12 cellular contexts compared by ENCODE assay signal in genomic region chr12:123763093-123763492, GRCh38. TPM values are rescaled to one million over a fixed set of nuclear protein-coding genes. Genes with fewer than 3 reads are reported as not detected.
DNase-seq lines count a peak whose midpoint lies in the region; ATAC-seq and TF ChIP-seq lines count a peak whose summit lies in the region.
"Had no signal": no experiment of that assay in that cellular context is flagged by ENCODE, and none has a peak within 500 bp of the region (broad histone marks: within the 10 kb centered on the region; RNA-seq: fewer than 3 reads in every experiment).

No MANE protein-coding gene starts in this region.

- no peaks in the 10 kb centered on the region for H3K27me3 ChIP-seq in CD4-positive, alpha-beta memory T cell (ENCODE audit: insufficient read depth, low read length)
- H3K27me3 ChIP-seq in GM23338 (ENCODE audit: insufficient read depth) (peaks cover 3% of the 10 kb centered on the region; the same call in 1 of the 2 replicates), colonic mucosa (no peaks in the 10 kb centered on the region), lower lobe of right lung (ENCODE audit: low read depth) (peaks cover 11% of the 10 kb centered on the region), stomach (peaks cover 4 to 34% (median 14%) of the 10 kb centered on the region in 3 donors), prostate gland (replicated peaks; ENCODE audit: insufficient read depth) (no peaks in the 10 kb centered on the region)
- H3K27me3 ChIP-seq: brain microvascular endothelial cell had no signal

- peak; percentile 92 for ATAC-seq in GM23338
- ATAC-seq in lower lobe of right lung, result peak; percentile 57 to 73
- ATAC-seq in HG02885 (IDR thresholded peaks at IDR 0.05; ENCODE audit: poor library complexity, unreplicated experiment), result no peak

- no peaks in the 10 kb centered on the region for H3K36me3 ChIP-seq in CD4-positive, alpha-beta memory T cell (ENCODE audit: insufficient read depth, low read length)
- 0 out of 2 replicates have a peak, but pooled peaks cover 16% of the 10 kb centered on the region for H3K36me3 ChIP-seq in GM23338 (ENCODE audit: insufficient read depth)
- no peaks in the 10 kb centered on the region for H3K36me3 ChIP-seq in colonic mucosa
- H3K36me3 ChIP-seq in lower lobe of right lung, result peaks cover 3% of the 10 kb centered on the region
- peaks cover 0 to 27% (median 17%) of the 10 kb centered on the region in 4 donors for H3K36me3 ChIP-seq in stomach
- no peaks in the 10 kb centered on the region for H3K36me3 ChIP-seq in prostate gland
- H3K36me3 ChIP-seq: brain microvascular endothelial cell had no signal

- no peaks in the 10 kb centered on the region for H3K79me2 ChIP-seq in GM23338 (replicated peaks; ENCODE audit: insufficient read depth)

- H3F3A ChIP-seq in GM23338 (replicated peaks; ENCODE audit: low read depth), result peaks cover 5% of the 10 kb centered on the region; the same call in 1 of the 2 replicates

- intact Hi-C loops in CD4-positive, alpha-beta memory T cell (cut with micrococcal nuclease), result loop anchor here (5.0 kb wide), 1 partner anchor 219 kb away; no protein-coding TSS in a partner anchor
- intact Hi-C loops in colonic mucosa (cut with DNase I) (no loop called here), lower lobe of right lung (cut with DNase I) (no loop called here), stomach (cut with DNase I; ENCODE audit: low total_unique reads) (no loop called here), prostate gland (cut with DNase I) (no loop called here)

- H3K27ac ChIP-seq in CD4-positive, alpha-beta memory T cell (ENCODE audit: low read depth, low read length), result no peak overlapping the region
- H3K27ac ChIP-seq in GM23338 (ENCODE audit: low read depth) (no peak overlapping the region), colonic mucosa (no peak overlapping the region), lower lobe of right lung (no peak overlapping the region), stomach (no peak overlapping the region), prostate gland (no peak overlapping the region)
- H3K27ac ChIP-seq: brain microvascular endothelial cell had no signal

- H2AFZ ChIP-seq in GM23338, result peak overlapping the region; percentile 97

- no peaks in the 10 kb centered on the region for H3K9me2 ChIP-seq in GM23338 (ENCODE audit: insufficient read depth)

- POLR2A ChIA-PET in CD4-positive, alpha-beta memory T cell (lab: Charles Lee; ENCODE audit: partially characterized antibody), result no interaction called here

- no peak overlapping the region for H3K4me3 ChIP-seq in CD4-positive, alpha-beta memory T cell (ENCODE audit: low read length in 2 of 2)
- peak overlapping the region; percentile 70 for H3K4me3 ChIP-seq in GM23338
- peak overlapping the region; percentile 58 for H3K4me3 ChIP-seq in colonic mucosa
- peak overlapping the region; percentile 53 for H3K4me3 ChIP-seq in lower lobe of right lung
- H3K4me3 ChIP-seq in stomach, result no peak overlapping the region
- H3K4me3 ChIP-seq in prostate gland, result no peak overlapping the region

- TF ChIP-seq POLR2A in stomach (IDR thresholded peaks at IDR 0.05) (no peak), prostate gland (IDR thresholded peaks at IDR 0.05) (no peak)

- H3K27ac Mint-ChIP-seq in CD4-positive, alpha-beta memory T cell, result no peak overlapping the region
- no peak overlapping the region for H3K27ac Mint-ChIP-seq in GM23338
- H3K27ac Mint-ChIP-seq: stimulated activated memory B cell treated with anti-CD40 and anti-IgM and Interleukin-4, amounts not matched to agents 10 μg/mL and 1 μg/mL and 100 μg/mL, for 72 hours had no signal

- TF ChIP-seq CTCF in GM23338 (conservative IDR thresholded peaks at IDR 0.05; ENCODE audit: low read depth in 2 of 2) (no peak), colonic mucosa (IDR thresholded peaks at IDR 0.05) (no peak), lower lobe of right lung (IDR thresholded peaks at IDR 0.05) (no peak), stomach (IDR thresholded peaks at IDR 0.05) (no peak), prostate gland (IDR thresholded peaks at IDR 0.05) (no peak)

- CTCF ChIA-PET in CD4-positive, alpha-beta memory T cell (lab: Charles Lee; ENCODE audit: partially characterized antibody), result no interaction called here

- H3K4me3 Mint-ChIP-seq in CD4-positive, alpha-beta memory T cell, result peak overlapping the region in 5 of 8 donors; percentile 33 to 89 (median 39)
- peak overlapping the region; percentile 82 for H3K4me3 Mint-ChIP-seq in GM23338

- no peaks in the 10 kb centered on the region for H3K9me3 Mint-ChIP-seq in CD4-positive, alpha-beta memory T cell
- no peaks in the 10 kb centered on the region for H3K9me3 Mint-ChIP-seq in GM23338
- H3K9me3 Mint-ChIP-seq: stimulated activated memory B cell treated with anti-CD40 and anti-IgM and Interleukin-4, amounts not matched to agents 10 μg/mL and 1 μg/mL and 100 μg/mL, for 72 hours had no signal

- DNase-seq in CD4-positive, alpha-beta memory T cell, result no peak
- peak; percentile 90 for DNase-seq in GM23338 (ENCODE audit: low spot score)
- DNase-seq in colonic mucosa, result peak; percentile 77
- no peak for DNase-seq in lower lobe of right lung
- DNase-seq in stomach, result no peak
- no peak for DNase-seq in prostate gland (ENCODE audit: low spot score)
- DNase-seq in GM19240 (ENCODE audit: insufficient read length, low spot score), result no peak
- DNase-seq: brain microvascular endothelial cell, NCI-H226, occipital lobe had no signal

- no peak for TF ChIP-seq EP300 in stomach (IDR thresholded peaks at IDR 0.05)

- no peak overlapping the region for H3K9ac ChIP-seq in colonic mucosa (ENCODE audit: low read depth in 2 of 2, low read length in 2 of 2)

- peaks cover 3 to 6% of the 10 kb centered on the region in 2 donors for H3K27me3 Mint-ChIP-seq in CD4-positive, alpha-beta memory T cell
- peaks cover 7% of the 10 kb centered on the region for H3K27me3 Mint-ChIP-seq in GM23338 (ENCODE audit: insufficient read depth, low read depth, poor library complexity)
- H3K27me3 Mint-ChIP-seq: stimulated activated memory B cell treated with anti-CD40 and anti-IgM and Interleukin-4, amounts not matched to agents 10 μg/mL and 1 μg/mL and 100 μg/mL, for 72 hours had no signal

- 55 to 75% (median 69%) methylated on average over 8 of the region's 8 CpGs for WGBS in stomach, 5 donors
- WGBS in prostate gland, result 60% methylated on average over 8 of the region's 8 CpGs

- no peaks in the 10 kb centered on the region for H3K9me3 ChIP-seq in CD4-positive, alpha-beta memory T cell (ENCODE audit: control insufficient read depth in 1 of 2, low read length in 2 of 2)
- H3K9me3 ChIP-seq in colonic mucosa (no peaks in the 10 kb centered on the region), lower lobe of right lung (no peaks in the 10 kb centered on the region), stomach (no peaks in the 10 kb centered on the region), prostate gland (no peaks in the 10 kb centered on the region)

- H3K36me3 Mint-ChIP-seq in CD4-positive, alpha-beta memory T cell, result peaks cover 7 to 11% of the 10 kb centered on the region in 2 donors
- H3K36me3 Mint-ChIP-seq in GM23338 (ENCODE audit: low read depth), result peaks cover 11% of the 10 kb centered on the region; the same call in 2 of the 3 replicates

- H3K4me1 Mint-ChIP-seq in CD4-positive, alpha-beta memory T cell, result peaks cover 0 to 10% (median 5%) of the 10 kb centered on the region in 4 donors
- peaks cover 6% of the 10 kb centered on the region; the same call in 2 of the 3 replicates for H3K4me1 Mint-ChIP-seq in GM23338

- H4K20me1 ChIP-seq in GM23338 (replicated peaks; ENCODE audit: insufficient read depth), result peaks cover 3% of the 10 kb centered on the region; the same call in 1 of the 2 replicates

- H3K4me1 ChIP-seq in CD4-positive, alpha-beta memory T cell (ENCODE audit: insufficient read depth, low read length), result peaks cover 12% of the 10 kb centered on the region
- 0 out of 2 replicates have a peak, but pooled peaks cover 4% of the 10 kb centered on the region for H3K4me1 ChIP-seq in GM23338 (ENCODE audit: insufficient read depth)
- H3K4me1 ChIP-seq in colonic mucosa, result no peaks in the 10 kb centered on the region
- peaks cover 14% of the 10 kb centered on the region for H3K4me1 ChIP-seq in lower lobe of right lung
- H3K4me1 ChIP-seq in stomach, result peaks cover 16 to 20% (median 17%) of the 10 kb centered on the region in 4 donors
- H3K4me1 ChIP-seq in prostate gland (replicated peaks), result peaks cover 8% of the 10 kb centered on the region

- H3K4me2 ChIP-seq in GM23338, result peak overlapping the region; percentile 76

TF ChIP-seq in GM23338, 12 proteins besides CTCF, POLR2A, EP300 and RAD21 (continues in another document):
- 0 out of 2 replicates have a peak, but pooled peaks have one; percentile 24 for TF ChIP-seq POLR2AphosphoS5 (IDR thresholded peaks at IDR 0.05; ENCODE audit: low read depth)
- TF ChIP-seq NANOG (IDR thresholded peaks at IDR 0.05; ENCODE audit: borderline replicate concordance), result no peak
- no peak for TF ChIP-seq EZH2 (IDR thresholded peaks at IDR 0.05; ENCODE audit: low read depth, unreplicated experiment)
- no peak for TF ChIP-seq ETS1 (IDR thresholded peaks at IDR 0.05)

RNA-seq across cellular contexts. Expression of gene DNAH10, which starts 1.0 kb away (rescaled TPM):
- under 1 TPM; 0.06 to 0.08 TPM for total RNA-seq in CD4-positive, alpha-beta memory T cell
- polyA plus RNA-seq in CD4-positive, alpha-beta memory T cell, result under 1 TPM in 1 of 2 donors, not detected in 1; 0.06 TPM
- total RNA-seq in GM23338 (2014; rRNA removed; shearing (Covaris generic)), result 0.03 and 0.12 TPM in 2 replicates
- polyA plus RNA-seq in GM23338 (2016; fragmentation: Nextera tagmentation; extraction: Ambion mirVana) (0.03 and 0.19 TPM in 2 replicates), stomach (under 1 TPM; 0.03 to 0.25 (median 0.15) TPM)
- total RNA-seq in colonic mucosa (under 1 TPM; 0.32 to 0.35 TPM), lower lobe of right lung (10.1 TPM), stomach (under 1 TPM in 2 of 5 donors, not detected in 3; under 0.01 to 0.92 TPM), prostate gland (1 to 10 TPM in 1 of 2 donors, under 1 TPM in 1; 0.68 to 7.9 TPM)

RNA-seq across cellular contexts. Expression of gene ATP6V0A2, which starts 50.9 kb away (rescaled TPM):
- total RNA-seq in CD4-positive, alpha-beta memory T cell, result 10 to 100 TPM; 43.8 to 46.1 TPM
- 10 to 100 TPM; 15.3 to 24.0 TPM for polyA plus RNA-seq in CD4-positive, alpha-beta memory T cell
- total RNA-seq in GM23338 (2014; rRNA removed; shearing (Covaris generic)), result 49.7 and 64.4 TPM in 2 replicates
- 19.0 and 19.2 TPM in 2 replicates for polyA plus RNA-seq in GM23338 (2016; fragmentation: Nextera tagmentation; extraction: Ambion mirVana)
- 10 to 100 TPM; 26.1 to 36.5 TPM for total RNA-seq in colonic mucosa
- total RNA-seq in lower lobe of right lung, result 26.4 TPM
- 10 to 100 TPM in 3 of 5 donors, 1 to 10 TPM in 2; 4.7 to 91.2 (median 46.5) TPM for total RNA-seq in stomach
- polyA plus RNA-seq in stomach, result 1 to 10 TPM; 2.1 to 3.8 (median 3.3) TPM
- 10 to 100 TPM; 23.7 to 24.5 TPM for total RNA-seq in prostate gland

Comparison
In these comparisons a context has a peak if more than half of its experiments do, and no peak if none do; other contexts are left out.
1. DNase-seq: peak in GM23338 (single experiment) and colonic mucosa (single experiment); none in CD4-positive, alpha-beta memory T cell (0 of 5), lower lobe of right lung (single experiment), stomach (single experiment), prostate gland (single experiment) and GM19240 (single experiment).
2. H3K4me3 ChIP-seq: peak in GM23338 (single experiment), colonic mucosa (single experiment) and lower lobe of right lung (single experiment); none in CD4-positive, alpha-beta memory T cell (0 of 2), stomach (0 of 4) and prostate gland (0 of 2).